8 cellular contexts compared by ENCODE assay signal in genomic region chr13:27533155-27533643, GRCh38.
DNase-seq lines count a peak whose midpoint lies in the region; ATAC-seq, FAIRE-seq and TF ChIP-seq lines count a peak whose summit lies in the region.

No MANE protein-coding gene starts in this region.

- peak; percentile 42 to 89 for ATAC-seq in naive B cell (ENCODE audit: low read depth in 2 of 2)
- no peak for ATAC-seq in GM19023 (IDR thresholded peaks at IDR 0.05; ENCODE audit: unreplicated experiment)

- H3K9me3 Mint-ChIP-seq in naive B cell = peaks cover 0 to 3% (median 2%) of the 10 kb centered on the region in 7 donors

- peak overlapping the region in 1 of 6 donors; percentile 87 for H3K27ac Mint-ChIP-seq in naive B cell

- TF ChIP-seq POLR2A in H54 (IDR thresholded peaks at IDR 0.05; ENCODE audit: low read depth, low read length) = no peak

- peaks cover 0 to 11% of the 10 kb centered on the region in 2 donors for H3K36me3 Mint-ChIP-seq in naive B cell

- H3K4me1 Mint-ChIP-seq in naive B cell = peaks cover 16 to 28% (median 22%) of the 10 kb centered on the region in 3 donors

- peak overlapping the region in 6 of 8 donors; percentile 10 to 80 (median 61) for H3K4me3 Mint-ChIP-seq in naive B cell

- DNase-seq in A172 (ENCODE audit: low spot score) (peak; percentile 67), H54 (ENCODE audit: insufficient read length, low spot score) (peak; percentile 55), OCI-M1 (lab: John Stamatoyannopoulos, UW) (peak; percentile 80), activated T-helper 1 cell treated with Interleukin-2 at 50 U/mL for 16 hours (ENCODE audit: low read depth) (peak; percentile 5), fibroblast of gingiva (ENCODE audit: low read depth) (peak; percentile 69), naive B cell (peak; percentile 23)
- DNase-seq in stimulated activated naive CD4-positive, alpha-beta T cell treated with Interleukin-2 at 50 U/mL for 16 hours (lab: John Stamatoyannopoulos, UW) = peak; percentile 18

- peaks cover 0 to 5% (median 0%) of the 10 kb centered on the region in 3 donors for H3K27me3 Mint-ChIP-seq in naive B cell

- FAIRE-seq in H54 (lab: Jason Lieb, UNC) = no peak

Comparison
In these comparisons a context has a peak if more than half of its experiments do, and no peak if none do; other contexts are left out.
1. DNase-seq: peak in every context shown above with its lines; median percentile 80 in OCI-M1; 69 in fibroblast of gingiva; 67 in A172; 55 in H54; 23 in naive B cell; 18 in stimulated activated naive CD4-positive, alpha-beta T cell treated with Interleukin-2 at 50 U/mL for 16 hours; 5 in activated T-helper 1 cell treated with Interleukin-2 at 50 U/mL for 16 hours.